ENCODE assay signal across 24 cellular contexts in genomic region chr22:42493393-42493792, GRCh38.
"Had no signal": no experiment of that assay in that cellular context is flagged by ENCODE, and none has a peak within 500 bp of the region (broad histone marks: within the 10 kb centered on the region; RNA-seq: fewer than 3 reads in every experiment).

No MANE protein-coding gene starts in this region.

- H3K36me3 Mint-ChIP-seq: memory B cell; mesothelial cell of epicardium; natural killer cell; stimulated activated memory B cell treated with anti-CD40 and anti-IgM and Interleukin-4, amounts not matched to agents 10 μg/mL and 1 μg/mL and 100 μg/mL, for 72 hours had no signal

- DNase-seq: cortex of kidney; dorsolateral prefrontal cortex; effector CD8-positive, alpha-beta T cell; foreskin melanocyte; head of caudate nucleus; left ventricle myocardium inferior; lower lobe of right lung; natural killer cell; occipital lobe; psoas muscle; stimulated activated CD4-positive, alpha-beta T cell treated with anti-CD3 and anti-CD28 coated beads, Interleukin-15, amount 100 ng/mL, for 24 hours; stimulated activated CD4-positive, alpha-beta T cell treated with anti-CD3 and anti-CD28 coated beads, Interleukin-1b, Interleukin-23, amount 100 ng/mL, for 48 hours; stimulated activated CD4-positive, alpha-beta T cell treated with anti-CD3 and anti-CD28 coated beads, Interleukin-4, amount 100 ng/mL, for 24 hours; tibial artery; upper lobe of left lung; uterus had no signal

- H3K9me3 ChIP-seq: left ventricle myocardium inferior, lower lobe of right lung, psoas muscle, spleen, tibial artery, upper lobe of left lung, uterus had no signal

- H3K79me2 ChIP-seq: hepatocyte, parathyroid adenoma had no signal

- H3K4me3 ChIP-seq: dorsolateral prefrontal cortex, hepatocyte, left ventricle myocardium inferior, lower lobe of right lung, psoas muscle, spleen, tibial artery, upper lobe of left lung, uterus had no signal

- H3K9me3 Mint-ChIP-seq: memory B cell; mesothelial cell of epicardium; natural killer cell; neural crest cell; stimulated activated memory B cell treated with anti-CD40 and anti-IgM and Interleukin-4, amounts not matched to agents 10 μg/mL and 1 μg/mL and 100 μg/mL, for 72 hours; stimulated activated naive CD8-positive, alpha-beta T cell treated with anti-CD3 and anti-CD28 coated beads, Interleukin-15, Interleukin-2, amounts not matched to agents 100 ng/mL and 50 ng/mL, for 24 hours had no signal

- H3K9ac ChIP-seq: parathyroid adenoma had no signal

- H3K27me3 ChIP-seq: dorsolateral prefrontal cortex, hepatocyte, spleen, upper lobe of left lung, uterus had no signal

- H3K27ac Mint-ChIP-seq: memory B cell; mesothelial cell of epicardium; natural killer cell; stimulated activated memory B cell treated with anti-CD40 and anti-IgM and Interleukin-4, amounts not matched to agents 10 μg/mL and 1 μg/mL and 100 μg/mL, for 72 hours; stimulated activated naive CD8-positive, alpha-beta T cell treated with anti-CD3 and anti-CD28 coated beads, Interleukin-15, Interleukin-2, amounts not matched to agents 100 ng/mL and 50 ng/mL, for 24 hours had no signal

- H3K4me2 ChIP-seq: hepatocyte had no signal

- H3K27me3 Mint-ChIP-seq: stimulated activated naive CD8-positive, alpha-beta T cell treated with anti-CD3 and anti-CD28 coated beads, Interleukin-15, Interleukin-2, amounts not matched to agents 100 ng/mL and 50 ng/mL, for 24 hours had no signal

- H3K36me3 ChIP-seq: left ventricle myocardium inferior, lower lobe of right lung, spleen, tibial artery, upper lobe of left lung, uterus had no signal

- H3K4me3 Mint-ChIP-seq: memory B cell; mesothelial cell of epicardium; natural killer cell; neural crest cell; stimulated activated memory B cell treated with anti-CD40 and anti-IgM and Interleukin-4, amounts not matched to agents 10 μg/mL and 1 μg/mL and 100 μg/mL, for 72 hours; stimulated activated naive CD8-positive, alpha-beta T cell treated with anti-CD3 and anti-CD28 coated beads, Interleukin-15, Interleukin-2, amounts not matched to agents 100 ng/mL and 50 ng/mL, for 24 hours had no signal

- H3K4me1 ChIP-seq: left ventricle myocardium inferior, parathyroid adenoma, psoas muscle, tibial artery, uterus had no signal

- H2AFZ ChIP-seq: hepatocyte, parathyroid adenoma had no signal

- H3K27ac ChIP-seq: dorsolateral prefrontal cortex, hepatocyte, left ventricle myocardium inferior, lower lobe of right lung, parathyroid adenoma, psoas muscle, spleen, tibial artery, upper lobe of left lung, uterus had no signal

- H3K4me1 Mint-ChIP-seq: natural killer cell had no signal
